In the genomic region with DNA sequence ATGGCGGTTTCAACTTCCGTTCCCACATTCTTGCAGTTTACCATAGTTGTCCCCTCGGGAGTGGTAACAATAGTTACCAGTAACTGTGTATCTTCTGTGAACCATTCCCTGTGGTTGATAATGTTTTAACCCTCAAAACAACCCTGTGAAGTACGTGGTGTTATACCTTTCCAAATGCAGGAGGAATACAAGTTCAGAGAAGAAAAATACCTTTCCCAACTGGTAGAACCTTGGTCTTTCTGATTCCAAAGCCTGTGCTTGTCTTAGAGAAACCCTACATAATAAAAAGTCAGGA, we compare ENCODE assay signal across 8 cellular contexts. TPM values are rescaled to one million over a fixed set of nuclear protein-coding genes. Genes with fewer than 3 reads are reported as not detected.
DNase-seq lines count a peak whose midpoint lies in the region; ATAC-seq, FAIRE-seq and TF ChIP-seq lines count a peak whose summit lies in the region.

No MANE protein-coding gene starts in this region.

- no peaks in the 10 kb centered on the region for H3K9me3 ChIP-seq in Peyer's patch
- no peaks in the 10 kb centered on the region for H3K9me3 ChIP-seq in smooth muscle cell (replicated peaks; ENCODE audit: low read depth)

- H3K4me3 ChIP-seq in AG04449 (ENCODE audit: low read depth, low read length) (peak overlapping the region; percentile 87), Peyer's patch (peak overlapping the region; percentile 71 to 94 (median 90)), fibroblast of the aortic adventitia (ENCODE audit: low read depth, low read length) (peak overlapping the region; percentile 98), smooth muscle cell (peak overlapping the region; percentile 89)

- FAIRE-seq in urothelium cell line (lab: Jason Lieb, UNC), result no peak

- DNase-seq in AG04449 (ENCODE audit: low read depth, low spot score) (no peak), Peyer's patch (no peak), fibroblast of the aortic adventitia (ENCODE audit: low read depth) (peak; percentile 54), smooth muscle cell (lab: John Stamatoyannopoulos, UW; ENCODE audit: unreplicated experiment) (no peak), mesenteric fat pad (ENCODE audit: low spot score) (no peak), urothelium cell line (ENCODE audit: low spot score) (no peak), Ammon's horn (ENCODE audit: low spot score) (no peak)

- H2AFZ ChIP-seq in smooth muscle cell (ENCODE audit: low read depth), result peak overlapping the region; percentile 57

- H4K20me1 ChIP-seq in smooth muscle cell (ENCODE audit: low read depth), result peaks cover 37% of the 10 kb centered on the region

- peak; percentile 41 for ATAC-seq in GM21515 (IDR thresholded peaks at IDR 0.05; ENCODE audit: unreplicated experiment)

- H3F3A ChIP-seq in smooth muscle cell (ENCODE audit: low read depth), result peaks cover 6% of the 10 kb centered on the region

- H3K27me3 ChIP-seq in Peyer's patch, result no peaks in the 10 kb centered on the region
- H3K27me3 ChIP-seq in smooth muscle cell (ENCODE audit: low read depth), result no peaks in the 10 kb centered on the region

- peaks cover 0 to 33% (median 12%) of the 10 kb centered on the region in 4 donors for H3K4me1 ChIP-seq in Peyer's patch
- H3K4me1 ChIP-seq in smooth muscle cell (ENCODE audit: low read depth), result peaks cover 30% of the 10 kb centered on the region

- no peak for TF ChIP-seq CTCF in AG04449 (IDR thresholded peaks at IDR 0.05; ENCODE audit: insufficient read depth, low read length, missing control alignments)
- no peak for TF ChIP-seq CTCF in Peyer's patch (IDR thresholded peaks at IDR 0.05)
- TF ChIP-seq CTCF in fibroblast of the aortic adventitia (IDR thresholded peaks at IDR 0.05; ENCODE audit: insufficient read depth, low read length), result no peak
- TF ChIP-seq CTCF in smooth muscle cell (IDR thresholded peaks at IDR 0.05; ENCODE audit: borderline replicate concordance, insufficient read depth, poor library complexity, severe bottlenecking), result no peak

- WGBS in smooth muscle cell (ENCODE audit: low lambda C conversion rate), result 4% methylated on average over 4 of the region's 4 CpGs

- CTCF ChIA-PET in AG04449 (lab: Yijun Ruan, JAX), result interaction anchor here (1.0 to 1.4 kb wide), 2 partner anchors 160 to 343 kb away, joined by 3 to 4 read pairs; no protein-coding TSS in a partner anchor

- peak overlapping the region; percentile 88 for H3K4me2 ChIP-seq in smooth muscle cell

- POLR2A ChIA-PET in AG04449 (lab: Yijun Ruan, JAX), result no interaction called here

- H3K27ac ChIP-seq in Peyer's patch, result peak overlapping the region; percentile 86 to 94 (median 88)
- H3K27ac ChIP-seq in smooth muscle cell (ENCODE audit: low read depth), result peak overlapping the region; percentile 73

- H3K36me3 ChIP-seq in Peyer's patch, result peaks cover 0 to 18% (median 0%) of the 10 kb centered on the region in 3 donors
- H3K36me3 ChIP-seq in smooth muscle cell (ENCODE audit: low read depth), result no peaks in the 10 kb centered on the region

- no peak for TF ChIP-seq POLR2A in Peyer's patch (IDR thresholded peaks at IDR 0.05)

- H3K9ac ChIP-seq in smooth muscle cell (ENCODE audit: low read depth), result peak overlapping the region; percentile 86

- peaks cover 77% of the 10 kb centered on the region for H3K79me2 ChIP-seq in smooth muscle cell (ENCODE audit: low read depth)

RNA-seq across cellular contexts. Expression of gene BTF3L4, which starts 0.8 kb away (rescaled TPM):
- total RNA-seq in Peyer's patch (10 to 100 TPM; 15.6 to 42.1 (median 22.7) TPM), fibroblast of the aortic adventitia (ENCODE audit: low replicate concordance) (28.4 and 109 TPM in 2 replicates), smooth muscle cell (95.5 and 103 TPM in 2 replicates), mesenteric fat pad (42.1 TPM)
- polyA plus RNA-seq in smooth muscle cell, result 67.8 and 77.0 TPM in 2 replicates

RNA-seq across cellular contexts. Expression of gene TXNDC12, which starts 1.9 kb away (rescaled TPM):
- total RNA-seq in Peyer's patch (10 to 100 TPM; 14.9 to 25.0 (median 23.9) TPM), fibroblast of the aortic adventitia (ENCODE audit: low replicate concordance) (44.2 and 58.8 TPM in 2 replicates), smooth muscle cell (73.0 and 83.4 TPM in 2 replicates), mesenteric fat pad (36.4 TPM)
- polyA plus RNA-seq in smooth muscle cell, result 46.7 and 60.2 TPM in 2 replicates

RNA-seq across cellular contexts. Expression of gene KTI12, which starts 23.3 kb away (rescaled TPM):
- 1 to 10 TPM in 3 of 4 donors, not detected in 1; 7.5 to 9.5 (median 8.9) TPM for total RNA-seq in Peyer's patch
- total RNA-seq in fibroblast of the aortic adventitia (ENCODE audit: low replicate concordance), result 8.5 and 12.7 TPM in 2 replicates
- total RNA-seq in smooth muscle cell, result 7.0 and 8.1 TPM in 2 replicates
- 11.6 and 14.2 TPM in 2 replicates for polyA plus RNA-seq in smooth muscle cell
- 9.7 TPM for total RNA-seq in mesenteric fat pad
